ENCODE assay signal across 29 cellular contexts in the genomic region with DNA sequence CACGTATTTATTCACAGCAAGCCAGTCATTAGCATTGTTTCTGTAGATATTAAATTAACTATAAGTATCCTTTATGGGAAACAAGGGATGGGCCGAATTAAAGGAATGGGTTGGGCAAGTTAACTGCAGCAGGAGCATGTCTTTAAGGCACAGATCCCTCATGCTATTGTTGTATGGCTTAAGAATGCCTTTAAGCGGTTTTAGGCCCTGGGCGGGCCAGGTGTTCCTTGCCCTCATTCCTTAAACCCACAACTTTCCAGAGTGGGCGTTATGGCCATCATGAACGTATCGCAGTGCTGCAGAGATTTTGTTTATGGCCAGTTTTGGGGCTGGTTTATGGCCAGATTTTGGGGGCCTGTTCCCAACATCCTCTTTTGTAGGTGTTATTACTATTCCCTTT.
"Had no signal": no experiment of that assay in that cellular context is flagged by ENCODE, and none has a peak within 500 bp of the region (broad histone marks: within the 10 kb centered on the region; RNA-seq: fewer than 3 reads in every experiment).

No MANE protein-coding gene starts in this region.

- H3K4me3 ChIP-seq: adrenal gland, body of pancreas, colonic mucosa had no signal

- H3K9me3 Mint-ChIP-seq: activated CD4-positive, alpha-beta memory T cell treated with anti-CD3 and anti-CD28 coated beads for 36 hours; activated CD4-positive, alpha-beta T cell treated with anti-CD3 and anti-CD28 coated beads, Interleukin-2, amount 10 ng/mL, durations not matched to agents 24 days and 14 days; activated naive CD4-positive, alpha-beta T cell treated with anti-CD3 and anti-CD28 coated beads for 36 hours; activated naive CD4-positive, alpha-beta T cell treated with anti-CD3 and anti-CD28 coated beads, Interleukin-2, amount 50 U/mL, for 24 hours; activated naive CD8-positive, alpha-beta T cell treated with anti-CD3 and anti-CD28 coated beads for 36 hours; activated naive CD8-positive, alpha-beta T cell treated with anti-CD3 and anti-CD28 coated beads, Interleukin-2, amount 50 U/mL, for 24 hours; activated T-helper 1 cell treated with anti-CD3 and anti-CD28 coated beads, Interleukin-12 subunit alpha, Interleukin-12 subunit beta, Interleukin-2, Interleukin-4 antibody, amounts not matched to agents 30 ng/mL and 10 ng/mL and 1 ng/mL, durations not matched to agents 14 hours and 24 hours and 36 hours; activated T-helper 2 cell treated with anti-CD3 and anti-CD28 coated beads, Interferon-gamma antibody, Interleukin-2, Interleukin-4, amounts not matched to agents 10 μg/mL and 5 μg/mL and 100 μg/mL, durations not matched to agents 14 hours and 24 hours and 36 hours had no signal

- H3K36me3 ChIP-seq: adrenal gland, colonic mucosa had no signal

- DNase-seq: activated CD4-positive, alpha-beta memory T cell treated with anti-CD3 and anti-CD28 coated beads for 36 hours; activated CD4-positive, alpha-beta T cell treated with anti-CD3 and anti-CD28 coated beads for 36 hours; activated CD4-positive, alpha-beta T cell treated with anti-CD3 and anti-CD28 coated beads, Interleukin-2, amount 10 ng/mL, durations not matched to agents 24 days and 14 days; activated CD4-positive, CD25-positive, alpha-beta regulatory T cell; activated CD4-positive, CD25-positive, alpha-beta regulatory T cell treated with anti-CD3 and anti-CD28 coated beads, Interleukin-2, amount 50 U/mL, for 72 hours; activated CD8-positive, alpha-beta memory T cell treated with anti-CD3 and anti-CD28 coated beads, Interleukin-2, amount 10 ng/mL, durations not matched to agents 7 days and 5 days; activated CD8-positive, alpha-beta memory T cell treated with anti-CD3 and anti-CD28 coated beads, Interleukin-2, amount 50 U/mL, for 4 hours; activated CD8-positive, alpha-beta T cell treated with anti-CD3 and anti-CD28 coated beads, Interleukin-2, amount 10 ng/mL, durations not matched to agents 7 days and 5 days; activated effector memory CD4-positive, alpha-beta T cell treated with anti-CD3 and anti-CD28 coated beads, Interleukin-2, amount 50 U/mL, for 16 hours; activated naive CD4-positive, alpha-beta T cell treated with anti-CD3 and anti-CD28 coated beads for 36 hours; activated naive CD8-positive, alpha-beta T cell treated with anti-CD3 and anti-CD28 coated beads for 36 hours; activated naive CD8-positive, alpha-beta T cell treated with anti-CD3 and anti-CD28 coated beads, Interleukin-2, amount 50 U/mL, for 24 hours; activated T-cell treated with anti-CD3 and anti-CD28 coated beads, Interleukin-2, amount 50 U/mL, for 1 hour; activated T-cell treated with anti-CD3 and anti-CD28 coated beads, Interleukin-2, amount 50 U/mL, for 48 hours; adrenal gland; amygdala; aorta; body of pancreas; central memory CD4-positive, alpha-beta T cell; cerebellar nuclear complex; colonic mucosa; effector memory CD4-positive, alpha-beta T cell; endodermal cell; foreskin fibroblast; T-helper 2 cell had no signal

- H3K4me1 ChIP-seq: colonic mucosa had no signal

- ATAC-seq: activated CD4-positive, alpha-beta T cell treated with anti-CD3 and anti-CD28 coated beads for 36 hours; activated CD8-positive, alpha-beta memory T cell treated with anti-CD3 and anti-CD28 coated beads, Interleukin-2, amount 10 ng/mL, durations not matched to agents 7 days and 5 days; activated CD8-positive, alpha-beta T cell treated with anti-CD3 and anti-CD28 coated beads, Interleukin-2, amount 10 ng/mL, durations not matched to agents 7 days and 5 days; activated naive CD8-positive, alpha-beta T cell treated with anti-CD3 and anti-CD28 coated beads, Interleukin-2, amount 50 U/mL, for 24 hours; body of pancreas; esophagus mucosa had no signal

- H3K4me3 Mint-ChIP-seq: activated CD4-positive, alpha-beta memory T cell treated with anti-CD3 and anti-CD28 coated beads for 36 hours; activated CD4-positive, alpha-beta T cell treated with anti-CD3 and anti-CD28 coated beads for 36 hours; activated CD4-positive, alpha-beta T cell treated with anti-CD3 and anti-CD28 coated beads, Interleukin-2, amount 10 ng/mL, durations not matched to agents 24 days and 14 days; activated CD8-positive, alpha-beta memory T cell treated with anti-CD3 and anti-CD28 coated beads, Interleukin-2, amount 10 ng/mL, durations not matched to agents 7 days and 5 days; activated CD8-positive, alpha-beta T cell treated with anti-CD3 and anti-CD28 coated beads, Interleukin-2, amount 10 ng/mL, durations not matched to agents 7 days and 5 days; activated naive CD4-positive, alpha-beta T cell treated with anti-CD3 and anti-CD28 coated beads for 36 hours; activated naive CD4-positive, alpha-beta T cell treated with anti-CD3 and anti-CD28 coated beads, Interleukin-2, amount 50 U/mL, for 24 hours; activated naive CD8-positive, alpha-beta T cell treated with anti-CD3 and anti-CD28 coated beads for 36 hours; activated naive CD8-positive, alpha-beta T cell treated with anti-CD3 and anti-CD28 coated beads, Interleukin-2, amount 50 U/mL, for 24 hours; activated T-helper 1 cell treated with anti-CD3 and anti-CD28 coated beads, Interleukin-12 subunit alpha, Interleukin-12 subunit beta, Interleukin-2, Interleukin-4 antibody, amounts not matched to agents 30 ng/mL and 10 ng/mL and 1 ng/mL, durations not matched to agents 14 hours and 24 hours and 36 hours; endodermal cell had no signal

- H3K27ac Mint-ChIP-seq: activated CD4-positive, alpha-beta memory T cell treated with anti-CD3 and anti-CD28 coated beads for 36 hours; activated CD4-positive, alpha-beta T cell treated with anti-CD3 and anti-CD28 coated beads for 36 hours; activated CD8-positive, alpha-beta memory T cell treated with anti-CD3 and anti-CD28 coated beads, Interleukin-2, amount 10 ng/mL, durations not matched to agents 7 days and 5 days; activated CD8-positive, alpha-beta T cell treated with anti-CD3 and anti-CD28 coated beads, Interleukin-2, amount 10 ng/mL, durations not matched to agents 7 days and 5 days; activated naive CD4-positive, alpha-beta T cell treated with anti-CD3 and anti-CD28 coated beads for 36 hours; activated naive CD4-positive, alpha-beta T cell treated with anti-CD3 and anti-CD28 coated beads, Interleukin-2, amount 50 U/mL, for 24 hours; activated naive CD8-positive, alpha-beta T cell treated with anti-CD3 and anti-CD28 coated beads for 36 hours; activated naive CD8-positive, alpha-beta T cell treated with anti-CD3 and anti-CD28 coated beads, Interleukin-2, amount 50 U/mL, for 24 hours; activated T-helper 1 cell treated with anti-CD3 and anti-CD28 coated beads, Interleukin-12 subunit alpha, Interleukin-12 subunit beta, Interleukin-2, Interleukin-4 antibody, amounts not matched to agents 30 ng/mL and 10 ng/mL and 1 ng/mL, durations not matched to agents 14 hours and 24 hours and 36 hours; activated T-helper 2 cell treated with anti-CD3 and anti-CD28 coated beads, Interferon-gamma antibody, Interleukin-2, Interleukin-4, amounts not matched to agents 10 μg/mL and 5 μg/mL and 100 μg/mL, durations not matched to agents 14 hours and 24 hours and 36 hours; endodermal cell had no signal

- H3K9me3 ChIP-seq: adrenal gland, body of pancreas, colonic mucosa had no signal

- H3K27me3 Mint-ChIP-seq: activated CD4-positive, alpha-beta memory T cell treated with anti-CD3 and anti-CD28 coated beads for 36 hours; activated CD4-positive, alpha-beta T cell treated with anti-CD3 and anti-CD28 coated beads for 36 hours; activated CD4-positive, alpha-beta T cell treated with anti-CD3 and anti-CD28 coated beads, Interleukin-2, amount 10 ng/mL, durations not matched to agents 24 days and 14 days; activated CD8-positive, alpha-beta memory T cell treated with anti-CD3 and anti-CD28 coated beads, Interleukin-2, amount 10 ng/mL, durations not matched to agents 7 days and 5 days; activated naive CD4-positive, alpha-beta T cell treated with anti-CD3 and anti-CD28 coated beads, Interleukin-2, amount 50 U/mL, for 24 hours; activated naive CD8-positive, alpha-beta T cell treated with anti-CD3 and anti-CD28 coated beads for 36 hours; activated naive CD8-positive, alpha-beta T cell treated with anti-CD3 and anti-CD28 coated beads, Interleukin-2, amount 50 U/mL, for 24 hours had no signal

- H3K27me3 ChIP-seq: adrenal gland, body of pancreas, colonic mucosa had no signal

- H3K27ac ChIP-seq: adrenal gland, body of pancreas, colonic mucosa had no signal
